8 cellular contexts compared by ENCODE assay signal in the genomic region with DNA sequence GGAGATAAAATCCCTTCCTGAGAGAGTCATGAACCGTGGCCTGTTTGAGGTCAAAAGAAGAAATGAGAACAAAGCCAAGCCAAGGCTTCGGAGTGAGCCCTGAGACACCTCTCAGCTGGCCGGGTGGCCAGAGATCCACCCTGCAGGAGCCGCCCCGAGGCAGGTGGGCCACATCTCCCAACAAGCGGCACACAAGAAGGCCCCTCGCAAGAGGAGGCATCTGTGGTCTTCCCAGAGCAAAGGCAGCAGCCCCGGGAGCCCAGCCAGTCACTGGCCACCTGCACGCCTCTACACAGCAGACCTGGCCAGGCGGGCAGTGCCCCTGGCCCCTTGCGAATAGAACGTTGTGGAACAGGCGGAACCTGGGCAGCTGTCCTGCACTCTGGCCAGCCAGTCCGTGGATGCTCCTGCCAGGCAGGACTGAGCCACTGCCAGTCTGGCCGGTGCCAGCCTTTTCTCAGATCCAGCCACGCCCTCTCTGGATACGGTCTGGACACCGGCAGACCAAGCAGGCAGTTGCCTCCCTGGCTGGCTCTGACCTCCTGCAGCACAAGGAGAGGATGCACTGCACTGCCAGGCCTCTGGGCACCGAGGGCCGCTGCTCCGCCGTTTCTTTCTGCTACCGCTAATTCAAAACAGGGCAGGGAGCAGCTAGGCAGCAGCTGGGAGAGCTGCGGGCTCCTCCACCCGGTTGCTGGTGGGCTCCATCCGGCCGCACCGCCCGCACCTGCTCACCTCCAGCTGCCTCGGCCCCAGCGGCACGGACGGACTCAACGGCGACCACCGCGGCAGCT. TPM values are rescaled to one million over a fixed set of nuclear protein-coding genes. Genes with fewer than 3 reads are reported as not detected.
DNase-seq lines count a peak whose midpoint lies in the region; ATAC-seq, FAIRE-seq and TF ChIP-seq lines count a peak whose summit lies in the region.

No MANE protein-coding gene starts in this region.

- POLR2A ChIA-PET in CD4-positive, alpha-beta memory T cell (lab: Charles Lee; ENCODE audit: partially characterized antibody), result no interaction called here
- POLR2A ChIA-PET in GM10248 (lab: Yijun Ruan, JAX), result no interaction called here

- intact Hi-C loops in CD4-positive, alpha-beta memory T cell (cut with micrococcal nuclease), result no loop called here
- intact Hi-C loops in pancreas (cut with DNase I), result no loop called here

- H3K9me3 ChIP-seq in CD4-positive, alpha-beta memory T cell (ENCODE audit: control insufficient read depth in 1 of 2, low read length in 2 of 2), result no peaks in the 10 kb centered on the region
- H3K9me3 ChIP-seq in pancreas, result no peaks in the 10 kb centered on the region

- DNase-seq in CD4-positive, alpha-beta memory T cell, result no peak
- DNase-seq in SK-N-DZ (ENCODE audit: low spot score) (peak; percentile 50), glomerular visceral epithelial cell (ENCODE audit: extremely low spot score) (peak; percentile 25), pancreas (peak in 3 of 6 donors; percentile 43 to 73 (median 67)), GM10248 (ENCODE audit: extremely low spot score) (no peak)

- peaks cover 5 to 14% (median 6%) of the 10 kb centered on the region in 4 donors for H3K4me1 Mint-ChIP-seq in CD4-positive, alpha-beta memory T cell

- no peak for FAIRE-seq in pancreas (lab: Jason Lieb, UNC)

- CTCF ChIA-PET in CD4-positive, alpha-beta memory T cell (lab: Charles Lee; ENCODE audit: partially characterized antibody), result no interaction called here
- CTCF ChIA-PET in GM10248 (lab: Yijun Ruan, JAX), result no interaction called here

- H3K27ac Mint-ChIP-seq in CD4-positive, alpha-beta memory T cell, result no peak overlapping the region

- peak overlapping the region in 1 of 2 donors; percentile 14 for H3K4me3 ChIP-seq in CD4-positive, alpha-beta memory T cell (ENCODE audit: low read length in 2 of 2)
- peak overlapping the region in 2 of 4 donors; percentile 12 to 25 for H3K4me3 ChIP-seq in pancreas

- 57 to 66% methylated on average over 37 of the region's 37 CpGs for WGBS in pancreas, 2 donors

- TF ChIP-seq CTCF in pancreas (IDR thresholded peaks at IDR 0.05) (no peak), GM10248 (IDR thresholded peaks at IDR 0.05; ENCODE audit: control extremely low read depth, extremely low read depth, low read depth, missing control alignments) (no peak)

- H3K27ac ChIP-seq in CD4-positive, alpha-beta memory T cell (ENCODE audit: low read depth, low read length), result no peak overlapping the region
- no peak overlapping the region for H3K27ac ChIP-seq in pancreas

- no peaks in the 10 kb centered on the region for H3K36me3 ChIP-seq in CD4-positive, alpha-beta memory T cell (ENCODE audit: insufficient read depth, low read length)
- no peaks in the 10 kb centered on the region for H3K36me3 ChIP-seq in pancreas

- H3K4me1 ChIP-seq in CD4-positive, alpha-beta memory T cell (ENCODE audit: insufficient read depth, low read length), result no peaks in the 10 kb centered on the region
- peaks cover 0 to 8% (median 0%) of the 10 kb centered on the region in 3 donors for H3K4me1 ChIP-seq in pancreas

- peaks cover 29 to 32% of the 10 kb centered on the region in 2 donors for H3K27me3 Mint-ChIP-seq in CD4-positive, alpha-beta memory T cell

- H3K4me3 Mint-ChIP-seq in CD4-positive, alpha-beta memory T cell, result peak overlapping the region in 7 of 8 donors; percentile 17 to 78 (median 69)

- ATAC-seq in pancreas (peak; percentile 42 to 67 (median 62)), GM21619 (IDR thresholded peaks at IDR 0.05; ENCODE audit: unreplicated experiment) (no peak), GM18867 (IDR thresholded peaks at IDR 0.05; ENCODE audit: unreplicated experiment) (no peak), GM21529 (IDR thresholded peaks at IDR 0.05; ENCODE audit: unreplicated experiment) (no peak)

- no peaks in the 10 kb centered on the region for H3K36me3 Mint-ChIP-seq in CD4-positive, alpha-beta memory T cell

- peaks cover 10% of the 10 kb centered on the region for H3K27me3 ChIP-seq in CD4-positive, alpha-beta memory T cell (ENCODE audit: insufficient read depth, low read length)
- H3K27me3 ChIP-seq in pancreas, result no peaks in the 10 kb centered on the region

- H3K9me3 Mint-ChIP-seq in CD4-positive, alpha-beta memory T cell, result peaks cover 0 to 1% (median 0%) of the 10 kb centered on the region in 8 donors

RNA-seq across cellular contexts. Expression of a gene that starts 30.6 kb away (rescaled TPM):
- total RNA-seq in CD4-positive, alpha-beta memory T cell, result 10 to 100 TPM; 20.7 to 24.3 TPM
- 1 to 10 TPM; 1.4 to 9.9 TPM for polyA plus RNA-seq in CD4-positive, alpha-beta memory T cell
- 33.0 and 40.3 TPM in 2 replicates for polyA plus RNA-seq in SK-N-DZ (2014; cell fraction: cytosol; rRNA removed)
- polyA plus RNA-seq in SK-N-DZ (2014; cell fraction: nucleus; rRNA removed), result 77.8 and 122 TPM in 2 replicates
- 100 to 1,000 TPM in 1 of 6 donors, 10 to 100 TPM in 5; 66.6 to 122 (median 75.7) TPM for total RNA-seq in pancreas
- 10 to 100 TPM; 55.2 to 56.7 TPM for polyA plus RNA-seq in pancreas

Comparison
In these comparisons a context has a peak if more than half of its experiments do, and no peak if none do; other contexts are left out.
1. DNase-seq: peak in SK-N-DZ (single experiment) and glomerular visceral epithelial cell (single experiment); none in CD4-positive, alpha-beta memory T cell (0 of 5) and GM10248 (single experiment).
2. ATAC-seq: peak in pancreas (4 of 4); none in GM21619 (single experiment), GM18867 (single experiment) and GM21529 (single experiment).